Comparison of ENCODE assay signal across 8 cellular contexts in the genomic region with DNA sequence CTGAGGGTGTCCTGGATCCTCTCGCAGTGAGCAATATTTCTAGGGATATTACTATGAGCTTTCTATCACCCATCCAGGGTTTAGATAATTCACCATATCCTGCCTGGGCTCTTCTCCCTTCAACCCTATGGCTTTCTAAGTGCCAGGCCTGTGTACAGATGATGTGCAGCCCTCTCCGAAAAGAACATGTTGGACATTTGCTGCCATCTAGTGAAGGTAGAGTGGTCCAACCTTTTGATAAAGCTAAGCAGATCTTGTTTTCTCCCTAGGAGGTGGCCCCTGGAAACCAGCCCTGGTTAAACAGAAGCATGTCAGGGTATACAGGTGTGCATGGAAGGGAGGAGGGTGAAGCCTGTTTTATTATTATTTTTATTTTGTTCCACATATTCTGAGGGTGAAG. TPM values are rescaled to one million over a fixed set of nuclear protein-coding genes. Genes with fewer than 3 reads are reported as not detected.
DNase-seq lines count a peak whose midpoint lies in the region; ATAC-seq and FAIRE-seq lines count a peak whose summit lies in the region.

No MANE protein-coding gene starts in this region.

- H3K4me3 Mint-ChIP-seq in activated naive CD8-positive, alpha-beta T cell treated with anti-CD3 and anti-CD28 coated beads, Interleukin-2, amount 10 ng/mL, durations not matched to agents 7 days and 5 days = no peak overlapping the region
- H3K4me3 Mint-ChIP-seq in activated naive CD8-positive, alpha-beta T cell treated with anti-CD3 and anti-CD28 coated beads for 36 hours = no peak overlapping the region

- no peaks in the 10 kb centered on the region for H3K9me3 Mint-ChIP-seq in activated naive CD8-positive, alpha-beta T cell treated with anti-CD3 and anti-CD28 coated beads, Interleukin-2, amount 10 ng/mL, durations not matched to agents 7 days and 5 days
- H3K9me3 Mint-ChIP-seq in activated naive CD8-positive, alpha-beta T cell treated with anti-CD3 and anti-CD28 coated beads for 36 hours = no peaks in the 10 kb centered on the region

- DNase-seq in activated naive CD8-positive, alpha-beta T cell treated with anti-CD3 and anti-CD28 coated beads, Interleukin-2, amount 10 ng/mL, durations not matched to agents 7 days and 5 days = no peak
- no peak for DNase-seq in activated naive CD8-positive, alpha-beta T cell treated with anti-CD3 and anti-CD28 coated beads for 36 hours
- DNase-seq in SK-MEL-5 (ENCODE audit: low read depth, low spot score) (peak; percentile 73), foreskin melanocyte (peak; percentile 53), urothelium cell line (ENCODE audit: low spot score) (peak; percentile 45), HPDE6-E6E7 (ENCODE audit: extremely low spot score) (no peak)
- DNase-seq in activated CD4-positive, CD25-positive, alpha-beta regulatory T cell (lab: John Stamatoyannopoulos, UW) = no peak

- no peak overlapping the region for H3K27ac Mint-ChIP-seq in activated naive CD8-positive, alpha-beta T cell treated with anti-CD3 and anti-CD28 coated beads, Interleukin-2, amount 10 ng/mL, durations not matched to agents 7 days and 5 days
- H3K27ac Mint-ChIP-seq in activated naive CD8-positive, alpha-beta T cell treated with anti-CD3 and anti-CD28 coated beads for 36 hours = no peak overlapping the region

- peak; percentile 39 for ATAC-seq in activated naive CD8-positive, alpha-beta T cell treated with anti-CD3 and anti-CD28 coated beads, Interleukin-2, amount 10 ng/mL, durations not matched to agents 7 days and 5 days (ENCODE audit: low read depth)
- no peak for ATAC-seq in GM18909 (IDR thresholded peaks at IDR 0.05; ENCODE audit: poor library complexity, unreplicated experiment)

- POLR2A ChIA-PET in activated naive CD8-positive, alpha-beta T cell treated with anti-CD3 and anti-CD28 coated beads, Interleukin-2, amount 10 ng/mL, durations not matched to agents 7 days and 5 days (lab: Charles Lee) = no interaction called here

- H3K27me3 Mint-ChIP-seq in activated naive CD8-positive, alpha-beta T cell treated with anti-CD3 and anti-CD28 coated beads, Interleukin-2, amount 10 ng/mL, durations not matched to agents 7 days and 5 days = peaks cover 19% of the 10 kb centered on the region
- peaks cover 17% of the 10 kb centered on the region for H3K27me3 Mint-ChIP-seq in activated naive CD8-positive, alpha-beta T cell treated with anti-CD3 and anti-CD28 coated beads for 36 hours

- H3K4me1 Mint-ChIP-seq in activated naive CD8-positive, alpha-beta T cell treated with anti-CD3 and anti-CD28 coated beads, Interleukin-2, amount 10 ng/mL, durations not matched to agents 7 days and 5 days = no peaks in the 10 kb centered on the region
- no peaks in the 10 kb centered on the region for H3K4me1 Mint-ChIP-seq in activated naive CD8-positive, alpha-beta T cell treated with anti-CD3 and anti-CD28 coated beads for 36 hours

- in situ Hi-C loops in SK-MEL-5 (cut with HindIII; ENCODE audit: low pct_unique_long_range_greater_than_20kb, low sequenced_read_pairs) = no loop called here

- no peaks in the 10 kb centered on the region for H3K36me3 Mint-ChIP-seq in activated naive CD8-positive, alpha-beta T cell treated with anti-CD3 and anti-CD28 coated beads, Interleukin-2, amount 10 ng/mL, durations not matched to agents 7 days and 5 days
- no peaks in the 10 kb centered on the region for H3K36me3 Mint-ChIP-seq in activated naive CD8-positive, alpha-beta T cell treated with anti-CD3 and anti-CD28 coated beads for 36 hours

- FAIRE-seq in urothelium cell line (lab: Jason Lieb, UNC) = no peak

RNA-seq across cellular contexts. Expression of a gene that starts 27.9 kb away (rescaled TPM):
- total RNA-seq in activated naive CD8-positive, alpha-beta T cell treated with anti-CD3 and anti-CD28 coated beads, Interleukin-2, amount 10 ng/mL, durations not matched to agents 7 days and 5 days = not detected
- total RNA-seq in activated naive CD8-positive, alpha-beta T cell treated with anti-CD3 and anti-CD28 coated beads for 36 hours = not detected
- not detected in 2 replicates for total RNA-seq in SK-MEL-5 (2014; rRNA removed; shearing (Covaris generic))
- not detected in 2 replicates for polyA plus RNA-seq in SK-MEL-5 (2015; cell fraction: cytosol; rRNA removed)
- not detected in 2 replicates for polyA plus RNA-seq in SK-MEL-5 (2015; cell fraction: nucleus; rRNA removed)

Comparison
In these comparisons a context has a peak if more than half of its experiments do, and no peak if none do; other contexts are left out.
1. DNase-seq: peak in SK-MEL-5 (single experiment), foreskin melanocyte (single experiment) and urothelium cell line (single experiment); none in activated naive CD8-positive, alpha-beta T cell treated with anti-CD3 and anti-CD28 coated beads, Interleukin-2, amount 10 ng/mL, durations not matched to agents 7 days and 5 days (single experiment), activated naive CD8-positive, alpha-beta T cell treated with anti-CD3 and anti-CD28 coated beads for 36 hours (single experiment), HPDE6-E6E7 (single experiment) and activated CD4-positive, CD25-positive, alpha-beta regulatory T cell (0 of 4).